In genomic region chr7:4665661-4666060, GRCh38 we compare ENCODE assay signal across 12 cellular contexts. TPM values are rescaled to one million over a fixed set of nuclear protein-coding genes. Genes with fewer than 3 reads are reported as not detected.
DNase-seq lines count a peak whose midpoint lies in the region; ATAC-seq, FAIRE-seq and TF ChIP-seq lines count a peak whose summit lies in the region.
"Had no signal": no experiment of that assay in that cellular context is flagged by ENCODE, and none has a peak within 500 bp of the region (broad histone marks: within the 10 kb centered on the region; RNA-seq: fewer than 3 reads in every experiment).

No MANE protein-coding gene starts in this region.

- no peaks in the 10 kb centered on the region for H3K27me3 Mint-ChIP-seq in activated CD4-positive, alpha-beta T cell treated with anti-CD3 and anti-CD28 coated beads, Interleukin-2, amount 10 ng/mL, durations not matched to agents 24 days and 14 days

- H2AFZ ChIP-seq in HepG2 (ENCODE audit: low read length), result no peak overlapping the region
- H2AFZ ChIP-seq: hepatocyte had no signal

- no peak for TF ChIP-seq CTCF in HepG2 (CRISPR knock-in tag; IDR thresholded peaks at IDR 0.05)
- TF ChIP-seq CTCF in right lobe of liver (IDR thresholded peaks at IDR 0.05), result no peak
- no peak for TF ChIP-seq CTCF in astrocyte of the spinal cord (IDR thresholded peaks at IDR 0.05; ENCODE audit: low read depth, low read length)
- no peak for TF ChIP-seq CTCF in left lung (IDR thresholded peaks at IDR 0.05)

- no peak overlapping the region for H3K4me2 ChIP-seq in HepG2 (ENCODE audit: low read depth, low read length)
- H3K4me2 ChIP-seq: hepatocyte had no signal

- no peak overlapping the region for H3K4me3 Mint-ChIP-seq in activated CD4-positive, alpha-beta T cell treated with anti-CD3 and anti-CD28 coated beads, Interleukin-2, amount 10 ng/mL, durations not matched to agents 24 days and 14 days

- FAIRE-seq in HepG2 (lab: Jason Lieb, UNC), result no peak

- TF ChIP-seq RAD21 in HepG2 (CRISPR knock-in tag; IDR thresholded peaks at IDR 0.05), result no peak

- H3K36me3 Mint-ChIP-seq in activated CD4-positive, alpha-beta T cell treated with anti-CD3 and anti-CD28 coated beads, Interleukin-2, amount 10 ng/mL, durations not matched to agents 24 days and 14 days (ENCODE audit: low read depth), result no peaks in the 10 kb centered on the region

- peaks cover 2% of the 10 kb centered on the region for H3K4me1 Mint-ChIP-seq in activated CD4-positive, alpha-beta T cell treated with anti-CD3 and anti-CD28 coated beads, Interleukin-2, amount 10 ng/mL, durations not matched to agents 24 days and 14 days

- no peaks in the 10 kb centered on the region for H4K20me1 ChIP-seq in HepG2 (ENCODE audit: insufficient read depth, low read length)

- intact Hi-C loops in HepG2 (cut with micrococcal nuclease; ENCODE audit: unreplicated experiment) (no loop called here), right lobe of liver (cut with DNase I) (no loop called here), left lung (cut with DNase I) (no loop called here)
- intact Hi-C loops in activated CD4-positive, alpha-beta T cell treated with anti-CD3 and anti-CD28 coated beads, Interleukin-2, amount 10 ng/mL, durations not matched to agents 24 days and 14 days (cut with micrococcal nuclease), result no loop called here

- H3K4me3 ChIP-seq in HepG2 (replicated peaks in 1 of 3; ENCODE audit: insufficient read depth in 1 of 3, low read depth in 2 of 3, low read length in 3 of 3) (no peak overlapping the region), right lobe of liver (no peak overlapping the region), astrocyte of the spinal cord (ENCODE audit: low read depth, low read length) (no peak overlapping the region), left lung (no peak overlapping the region)
- H3K4me3 ChIP-seq: hepatocyte, mucosa of descending colon had no signal

- H3K4me1 ChIP-seq in HepG2 (ENCODE audit: insufficient read depth, low read length) (peaks cover 13% of the 10 kb centered on the region), right lobe of liver (no peaks in the 10 kb centered on the region), left lung (no peaks in the 10 kb centered on the region)

- H3K27ac ChIP-seq in HepG2 (ENCODE audit: extremely low read length, insufficient read depth, low read length) (no peak overlapping the region), right lobe of liver (no peak overlapping the region), left lung (peak overlapping the region; percentile 7 to 64)

- H3K9me3 Mint-ChIP-seq in activated CD4-positive, alpha-beta T cell treated with anti-CD3 and anti-CD28 coated beads, Interleukin-2, amount 10 ng/mL, durations not matched to agents 24 days and 14 days, result peaks cover 2% of the 10 kb centered on the region

- H3K9ac ChIP-seq in HepG2 (ENCODE audit: insufficient read depth, low read depth, low read length), result no peak overlapping the region

- H3K36me3 ChIP-seq in HepG2 (replicated peaks in 1 of 2; ENCODE audit: control insufficient read depth in 1 of 2, insufficient read depth in 2 of 2, low read length in 2 of 2) (no peaks in the 10 kb centered on the region), right lobe of liver (no peaks in the 10 kb centered on the region), left lung (no peaks in the 10 kb centered on the region)

- TF ChIP-seq POLR2A in HepG2 (IDR thresholded peaks at IDR 0.05; ENCODE audit: insufficient read depth in 1 of 2, low read depth in 2 of 2, low read length in 2 of 2), result no peak
- no peak for TF ChIP-seq POLR2A in right lobe of liver (IDR thresholded peaks at IDR 0.05)

- H3K9me3 ChIP-seq in HepG2 (ENCODE audit: low read length), result 0 out of 2 replicates have a peak, but pooled peaks cover under 1% of the 10 kb centered on the region
- H3K9me3 ChIP-seq in right lobe of liver, result no peaks in the 10 kb centered on the region
- H3K9me3 ChIP-seq in left lung, result no peaks in the 10 kb centered on the region

- BruUV-seq in HepG2 (replicated peaks; lab: Mats Ljungman, UMichigan), result no TSS peak

- CTCF ChIA-PET in HepG2 (lab: Yijun Ruan, JAX; ENCODE audit: low intra/inter-chr PET ratio, low total read pairs), result no interaction called here

- no peak overlapping the region for H3K27ac Mint-ChIP-seq in activated CD4-positive, alpha-beta T cell treated with anti-CD3 and anti-CD28 coated beads, Interleukin-2, amount 10 ng/mL, durations not matched to agents 24 days and 14 days

- TF ChIP-seq EP300 in HepG2 (IDR thresholded peaks at IDR 0.05; ENCODE audit: low read depth in 2 of 2, low read length in 2 of 2) (no peak), HepG2 (CRISPR knock-in tag; IDR thresholded peaks at IDR 0.05; ENCODE audit: borderline replicate concordance) (no peak)

- POLR2A ChIA-PET in HepG2 (lab: Yijun Ruan, JAX), result interaction anchor here (0.9 kb wide), 1 partner anchor 24 kb away, joined by 3 read pairs; no protein-coding TSS in a partner anchor

- 12% methylated on average over 2 of the region's 2 CpGs for WGBS in HepG2 (ENCODE audit: low lambda C conversion rate)
- WGBS in right lobe of liver (ENCODE audit: insufficient coverage, low coverage, low lambda C conversion rate, missing lambda C conversion rate), result 57% methylated on average over 2 of the region's 2 CpGs

- in situ Hi-C loops in HepG2 (cut with HindIII; ENCODE audit: extremely low pct_ligation_motif_present, low pct_unique_long_range_greater_than_20kb), result no loop called here
- in situ Hi-C loops in astrocyte of the spinal cord (cut with HindIII; ENCODE audit: low sequenced_read_pairs), result no loop called here

- no peak for ATAC-seq in HepG2
- ATAC-seq in right lobe of liver, result no peak
- ATAC-seq in left lung, result peak; percentile 57
- ATAC-seq in HG03469 (IDR thresholded peaks at IDR 0.05; ENCODE audit: unreplicated experiment), result no peak
- ATAC-seq: mucosa of descending colon had no signal

- no peak for DNase-seq in HepG2 (ENCODE audit: low spot score)
- DNase-seq in right lobe of liver, result no peak
- DNase-seq in astrocyte of the spinal cord (ENCODE audit: low read depth, low spot score), result peak; percentile 98
- no peak for DNase-seq in left lung
- DNase-seq in activated CD4-positive, alpha-beta T cell treated with anti-CD3 and anti-CD28 coated beads, Interleukin-2, amount 10 ng/mL, durations not matched to agents 24 days and 14 days, result no peak
- no peak for DNase-seq in ureter (ENCODE audit: low spot score)
- DNase-seq in NK-92 treated with Interleukin-12 subunit alpha and Interleukin-12 subunit beta, amount 100 ng/mL, for 24 hours (lab: John Stamatoyannopoulos, UW), result no peak
- DNase-seq: C1 segment of cervical spinal cord; mucosa of descending colon; stimulated activated CD4-positive, alpha-beta T cell treated with anti-CD3 and anti-CD28 coated beads, Interleukin-4, amount 100 ng/mL, for 1 hour had no signal

- no peaks in the 10 kb centered on the region for H3K79me2 ChIP-seq in HepG2 (ENCODE audit: insufficient read depth, low read length)
- H3K79me2 ChIP-seq: hepatocyte had no signal

- H3K27me3 ChIP-seq in HepG2 (ENCODE audit: control insufficient read depth in 1 of 2, insufficient read depth in 2 of 2, low read length in 2 of 2) (no peaks in the 10 kb centered on the region), right lobe of liver (no peaks in the 10 kb centered on the region), left lung (no peaks in the 10 kb centered on the region)
- H3K27me3 ChIP-seq: hepatocyte had no signal

TF ChIP-seq in HepG2, 621 proteins besides CTCF, POLR2A, EP300 and RAD21 (continues in another document):
- no peak for TF ChIP-seq ZNF557 (CRISPR knock-in tag; IDR thresholded peaks at IDR 0.05)

RNA-seq across cellular contexts. Expression of gene FOXK1, which starts 16.4 kb away (rescaled TPM):
- total RNA-seq in HepG2 (2016; rRNA removed; fragmentation: Illumina TruSeq; extraction: Trizol), result 8.8 and 9.7 TPM in 2 replicates
- 20.0 and 23.4 TPM in 2 replicates for total RNA-seq in HepG2 (2016; cell fraction: cytosol; rRNA removed; fragmentation: Illumina TruSeq; extraction: Trizol; ENCODE audit: low read depth)
- 7.9 and 8.8 TPM in 2 replicates for total RNA-seq in HepG2 (2016; cell fraction: insoluble cytoplasmic fraction; rRNA removed; fragmentation: Illumina TruSeq; extraction: Trizol)
- 8.0 and 8.3 TPM in 2 replicates for total RNA-seq in HepG2 (2016; cell fraction: membrane; rRNA removed; fragmentation: Illumina TruSeq; extraction: Trizol)
- total RNA-seq in HepG2 (2016; cell fraction: nucleus; rRNA removed; fragmentation: Illumina TruSeq; extraction: Trizol), result 9.2 and 12.0 TPM in 2 replicates
- polyA plus RNA-seq in HepG2 (2011; rRNA removed), result 4.6 and 4.7 TPM in 2 replicates
- 1.7 and 2.8 TPM in 2 replicates for polyA plus RNA-seq in HepG2 (2011; cell fraction: cytosol; rRNA removed)
- polyA plus RNA-seq in HepG2 (2011; cell fraction: nucleus; rRNA removed), result 17.7 and 24.7 TPM in 2 replicates
- 4.4 and 4.8 TPM in 2 replicates for polyA plus RNA-seq in HepG2 (2012)
- polyA plus RNA-seq in HepG2 (2016; cell fraction: cytosol; fragmentation: Illumina TruSeq; extraction: Trizol; ENCODE audit: low read depth), result 0.55 and 0.96 TPM in 2 replicates
- 3.9 and 5.8 TPM in 2 replicates for polyA plus RNA-seq in HepG2 (2016; cell fraction: insoluble cytoplasmic fraction; fragmentation: Illumina TruSeq; extraction: Trizol; ENCODE audit: low read depth)
- polyA plus RNA-seq in HepG2 (2016; cell fraction: membrane; fragmentation: Illumina TruSeq; extraction: Trizol; ENCODE audit: low read depth), result 0.41 and 0.84 TPM in 2 replicates
- 15.3 and 17.1 TPM in 2 replicates for polyA plus RNA-seq in HepG2 (2016; cell fraction: nucleus; fragmentation: Illumina TruSeq; extraction: Trizol; ENCODE audit: insufficient read depth, low read depth)
- 16.6 and 23.1 TPM in 2 replicates for polyA minus RNA-seq in HepG2 (2011; rRNA and poly(A)+ RNA removed; ENCODE audit: low replicate concordance)
- 12.9 and 14.4 TPM in 2 replicates for polyA minus RNA-seq in HepG2 (2011; cell fraction: cytosol; rRNA and poly(A)+ RNA removed)
- polyA minus RNA-seq in HepG2 (2011; cell fraction: nucleus; rRNA and poly(A)+ RNA removed), result 16.2 and 17.8 TPM in 2 replicates
- 1 to 10 TPM; 3.8 to 8.4 (median 6.9) TPM for total RNA-seq in right lobe of liver
- 10 to 100 TPM; 25.0 to 29.2 TPM for total RNA-seq in left lung
- 36.6 TPM in 2 replicates for total RNA-seq in activated CD4-positive, alpha-beta T cell treated with anti-CD3 and anti-CD28 coated beads, Interleukin-2, amount 10 ng/mL, durations not matched to agents 24 days and 14 days
- 40.4 TPM for total RNA-seq in ureter

Comparison
In these comparisons a context has a peak if more than half of its experiments do, and no peak if none do; other contexts are left out.
1. H3K27ac ChIP-seq: peak in left lung (2 of 2); none in HepG2 (single experiment) and right lobe of liver (0 of 3).